1 cellular context compared by ENCODE assay signal in the genomic region with DNA sequence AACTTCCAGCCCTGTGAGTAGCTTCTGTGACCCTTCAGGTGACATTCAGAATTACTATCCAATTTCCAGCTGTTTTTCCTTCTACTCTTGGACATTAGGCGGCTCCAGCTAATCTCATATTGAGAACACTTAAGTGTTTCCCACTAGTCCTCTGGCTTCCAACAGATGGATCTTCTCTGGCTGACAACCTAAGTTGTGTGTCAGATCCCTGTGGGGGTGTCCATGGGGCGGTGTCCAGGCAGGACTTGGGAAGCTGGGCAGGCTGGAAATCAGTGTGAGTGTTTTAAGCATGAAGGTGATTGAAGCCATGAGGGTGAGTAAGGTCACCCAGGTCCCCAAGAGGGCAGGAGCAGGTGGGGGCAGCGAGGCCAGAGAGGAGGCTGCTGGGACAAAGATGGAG.
TF ChIP-seq lines count a peak whose summit lies in the region.

No MANE protein-coding gene starts in this region.

TF ChIP-seq in A549, 52 proteins besides CTCF, POLR2A, EP300 and RAD21:
- no peak for TF ChIP-seq CEBPB (IDR thresholded peaks at IDR 0.05)
- TF ChIP-seq, protein P1, sequence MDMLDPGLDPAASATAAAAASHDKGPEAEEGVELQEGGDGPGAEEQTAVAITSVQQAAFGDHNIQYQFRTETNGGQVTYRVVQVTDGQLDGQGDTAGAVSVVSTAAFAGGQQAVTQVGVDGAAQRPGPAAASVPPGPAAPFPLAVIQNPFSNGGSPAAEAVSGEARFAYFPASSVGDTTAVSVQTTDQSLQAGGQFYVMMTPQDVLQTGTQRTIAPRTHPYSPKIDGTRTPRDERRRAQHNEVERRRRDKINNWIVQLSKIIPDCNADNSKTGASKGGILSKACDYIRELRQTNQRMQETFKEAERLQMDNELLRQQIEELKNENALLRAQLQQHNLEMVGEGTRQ (IDR thresholded peaks at IDR 0.05) = no peak
- TF ChIP-seq NFE2L2 (conservative IDR thresholded peaks at IDR 0.05; ENCODE audit: low read length) = no peak
- no peak for TF ChIP-seq MAZ (IDR thresholded peaks at IDR 0.05; ENCODE audit: borderline replicate concordance, low read depth, low read length)
- no peak for TF ChIP-seq ZFP36 (IDR thresholded peaks at IDR 0.05; ENCODE audit: borderline replicate concordance, partially characterized antibody)
- TF ChIP-seq RFX5 (IDR thresholded peaks at IDR 0.05) = no peak
- TF ChIP-seq, protein P2, sequence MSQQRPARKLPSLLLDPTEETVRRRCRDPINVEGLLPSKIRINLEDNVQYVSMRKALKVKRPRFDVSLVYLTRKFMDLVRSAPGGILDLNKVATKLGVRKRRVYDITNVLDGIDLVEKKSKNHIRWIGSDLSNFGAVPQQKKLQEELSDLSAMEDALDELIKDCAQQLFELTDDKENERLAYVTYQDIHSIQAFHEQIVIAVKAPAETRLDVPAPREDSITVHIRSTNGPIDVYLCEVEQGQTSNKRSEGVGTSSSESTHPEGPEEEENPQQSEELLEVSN (IDR thresholded peaks at IDR 0.05; ENCODE audit: borderline replicate concordance, low read depth) = no peak
- no peak for TF ChIP-seq ZNF302 (CRISPR knock-in tag; IDR thresholded peaks at IDR 0.05)
- no peak for TF ChIP-seq CBX2 (IDR thresholded peaks at IDR 0.05; ENCODE audit: borderline replicate concordance, low read depth)
- no peak for TF ChIP-seq FOSL2 (IDR thresholded peaks at IDR 0.05)
- no peak for TF ChIP-seq FOSL2 (CRISPR knock-in tag; IDR thresholded peaks at IDR 0.05)
- no peak for TF ChIP-seq FOXS1 (CRISPR knock-in tag; IDR thresholded peaks at IDR 0.05)
- TF ChIP-seq KDM5A (IDR thresholded peaks at IDR 0.05) = no peak
- TF ChIP-seq FOSB (CRISPR knock-in tag; IDR thresholded peaks at IDR 0.05) = no peak
- no peak for TF ChIP-seq HEYL (CRISPR knock-in tag; IDR thresholded peaks at IDR 0.05)
- TF ChIP-seq, protein P3, sequence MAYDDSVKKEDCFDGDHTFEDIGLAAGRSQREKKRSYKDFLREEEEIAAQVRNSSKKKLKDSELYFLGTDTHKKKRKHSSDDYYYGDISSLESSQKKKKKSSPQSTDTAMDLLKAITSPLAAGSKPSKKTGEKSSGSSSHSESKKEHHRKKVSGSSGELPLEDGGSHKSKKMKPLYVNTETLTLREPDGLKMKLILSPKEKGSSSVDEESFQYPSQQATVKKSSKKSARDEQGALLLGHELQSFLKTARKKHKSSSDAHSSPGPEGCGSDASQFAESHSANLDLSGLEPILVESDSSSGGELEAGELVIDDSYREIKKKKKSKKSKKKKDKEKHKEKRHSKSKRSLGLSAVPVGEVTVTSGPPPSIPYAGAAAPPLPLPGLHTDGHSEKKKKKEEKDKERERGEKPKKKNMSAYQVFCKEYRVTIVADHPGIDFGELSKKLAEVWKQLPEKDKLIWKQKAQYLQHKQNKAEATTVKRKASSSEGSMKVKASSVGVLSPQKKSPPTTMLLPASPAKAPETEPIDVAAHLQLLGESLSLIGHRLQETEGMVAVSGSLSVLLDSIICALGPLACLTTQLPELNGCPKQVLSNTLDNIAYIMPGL (CRISPR knock-in tag; IDR thresholded peaks at IDR 0.05; ENCODE audit: borderline replicate concordance) = no peak
- TF ChIP-seq, protein P4, sequence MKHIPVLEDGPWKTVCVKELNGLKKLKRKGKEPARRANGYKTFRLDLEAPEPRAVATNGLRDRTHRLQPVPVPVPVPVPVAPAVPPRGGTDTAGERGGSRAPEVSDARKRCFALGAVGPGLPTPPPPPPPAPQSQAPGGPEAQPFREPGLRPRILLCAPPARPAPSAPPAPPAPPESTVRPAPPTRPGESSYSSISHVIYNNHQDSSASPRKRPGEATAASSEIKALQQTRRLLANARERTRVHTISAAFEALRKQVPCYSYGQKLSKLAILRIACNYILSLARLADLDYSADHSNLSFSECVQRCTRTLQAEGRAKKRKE (CRISPR knock-in tag; IDR thresholded peaks at IDR 0.05; ENCODE audit: low read depth) = no peak
TF ChIP-seq in A549: peak in this region for 0.
